ENCODE assay signal across 9 cellular contexts in the genomic region with DNA sequence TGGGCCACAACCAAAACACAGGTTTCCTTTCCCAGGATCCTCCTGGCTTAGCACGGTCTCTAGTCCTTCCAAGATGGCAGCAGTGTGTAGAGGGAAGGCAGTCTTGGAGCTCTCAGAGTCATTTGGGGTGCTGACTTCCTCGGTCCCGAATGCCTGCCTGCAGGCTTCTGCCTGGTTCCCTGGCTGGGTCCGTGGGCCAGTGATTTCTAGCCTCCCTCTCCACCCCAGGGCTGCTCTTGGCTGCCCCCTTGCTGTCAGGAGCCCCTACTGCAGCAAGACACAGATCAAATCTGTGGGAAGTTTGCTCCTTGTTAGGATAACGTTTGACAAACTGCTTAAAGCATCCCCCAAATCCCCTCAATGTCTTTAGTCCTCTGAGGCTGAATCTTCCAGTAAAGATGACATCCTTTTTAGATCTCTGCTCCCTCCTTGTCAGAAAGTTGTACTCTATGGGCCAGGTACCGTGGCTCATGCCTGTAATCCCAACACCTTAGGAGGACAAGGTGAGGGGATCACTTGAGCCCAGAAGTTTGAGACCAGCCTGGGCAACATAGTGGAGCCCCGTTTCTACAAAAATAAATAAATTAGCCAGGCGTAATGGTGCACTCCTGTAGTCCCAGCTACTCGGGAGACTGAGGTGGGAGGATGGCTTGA.
DNase-seq lines count a peak whose midpoint lies in the region; ATAC-seq and TF ChIP-seq lines count a peak whose summit lies in the region.
"Had no signal": no experiment of that assay in that cellular context is flagged by ENCODE, and none has a peak within 500 bp of the region (broad histone marks: within the 10 kb centered on the region; RNA-seq: fewer than 3 reads in every experiment).

No MANE protein-coding gene starts in this region.

- no peaks in the 10 kb centered on the region for H3K36me3 ChIP-seq in mucosa of descending colon (ENCODE audit: low read depth)

- TF ChIP-seq CTCF in dorsolateral prefrontal cortex (IDR thresholded peaks at IDR 0.05 in 54 of 56, conservative IDR thresholded peaks at IDR 0.05 in 2 of 56; ENCODE audit: low read depth in 1 of 56, partially characterized antibody in 56 of 56) (peak; percentile 52 to 88 (median 78)), mucosa of descending colon (IDR thresholded peaks at IDR 0.05) (peak; percentile 61)

- H3K4me3 Mint-ChIP-seq in stimulated activated naive CD8-positive, alpha-beta T cell treated with anti-CD3 and anti-CD28 coated beads, Interleukin-15, amount 100 ng/mL, for 72 hours = peak overlapping the region in 1 of 2 donors; percentile 49
- H3K4me3 Mint-ChIP-seq: T-helper 1 cell treated with Interleukin-12 subunit alpha and Interleukin-12 subunit beta and Interleukin-4 antibody, amounts not matched to agents 30 μg/mL and 1 μg/mL, for 36 hours had no signal

- H3K9me3 ChIP-seq in mucosa of descending colon = no peaks in the 10 kb centered on the region

- intact Hi-C loops in dorsolateral prefrontal cortex (cut with DNase I) = loop anchor here (10.0 kb wide), 1 partner anchor 542 kb away; a partner anchor contains a TSS
- intact Hi-C loops in mucosa of descending colon (cut with DNase I, micrococcal nuclease) = no loop called here

- ATAC-seq in mucosa of descending colon = peak; percentile 74
- peak; percentile 58 for ATAC-seq in stimulated activated naive CD8-positive, alpha-beta T cell treated with anti-CD3 and anti-CD28 coated beads, Interleukin-15, amount 100 ng/mL, for 72 hours

- in situ Hi-C loops in KBM-7 (cut with MboI; ENCODE audit: low pct_unique_long_range_greater_than_20kb, low sequenced_read_pairs) = no loop called here

- no peak overlapping the region for H3K27ac Mint-ChIP-seq in stimulated activated naive CD8-positive, alpha-beta T cell treated with anti-CD3 and anti-CD28 coated beads, Interleukin-15, amount 100 ng/mL, for 72 hours
- H3K27ac Mint-ChIP-seq: T-helper 1 cell treated with Interleukin-12 subunit alpha and Interleukin-12 subunit beta and Interleukin-4 antibody, amounts not matched to agents 30 μg/mL and 1 μg/mL, for 36 hours had no signal

- H3K27me3 Mint-ChIP-seq in stimulated activated naive CD8-positive, alpha-beta T cell treated with anti-CD3 and anti-CD28 coated beads, Interleukin-15, amount 100 ng/mL, for 72 hours = peaks cover 30% of the 10 kb centered on the region

- H3K27ac ChIP-seq in dorsolateral prefrontal cortex = no peak overlapping the region

- H3K4me3 ChIP-seq in dorsolateral prefrontal cortex (no peak overlapping the region), mucosa of descending colon (no peak overlapping the region)

- DNase-seq in DMS 273 treated with DMSO at 0.1 percent for 48 hours (lab: John Stamatoyannopoulos, UW) (peak; percentile 95), KBM-7 (peak; percentile 50), dorsolateral prefrontal cortex (peak in 2 of 10 donors; percentile 38 to 59), mucosa of descending colon (peak in 2 of 3 donors; percentile 30 to 50), OCI-M2 (lab: John Stamatoyannopoulos, UW; ENCODE audit: unreplicated experiment) (no peak), NCI-H2171 (lab: John Stamatoyannopoulos, UW) (no peak)
- peak; percentile 31 to 33 for DNase-seq in activated CD4-positive, alpha-beta T cell treated with anti-CD3 and anti-CD28 coated beads for 24 hours (ENCODE audit: low read depth in 2 of 2)
- peak; percentile 49 to 56 for DNase-seq in stimulated activated naive CD8-positive, alpha-beta T cell treated with anti-CD3 and anti-CD28 coated beads, Interleukin-15, amount 100 ng/mL, for 72 hours

- H3K27me3 ChIP-seq in dorsolateral prefrontal cortex = no peaks in the 10 kb centered on the region

- peaks cover 0 to 7% of the 10 kb centered on the region in 2 donors for H3K9me3 Mint-ChIP-seq in stimulated activated naive CD8-positive, alpha-beta T cell treated with anti-CD3 and anti-CD28 coated beads, Interleukin-15, amount 100 ng/mL, for 72 hours

- H3K4me1 Mint-ChIP-seq in stimulated activated naive CD8-positive, alpha-beta T cell treated with anti-CD3 and anti-CD28 coated beads, Interleukin-15, amount 100 ng/mL, for 72 hours = peaks cover 22% of the 10 kb centered on the region

- no peaks in the 10 kb centered on the region for H3K4me1 ChIP-seq in mucosa of descending colon (ENCODE audit: low read depth)

Comparison
In these comparisons a context has a peak if more than half of its experiments do, and no peak if none do; other contexts are left out.
1. DNase-seq: peak in DMS 273 treated with DMSO at 0.1 percent for 48 hours (single experiment), KBM-7 (single experiment), activated CD4-positive, alpha-beta T cell treated with anti-CD3 and anti-CD28 coated beads for 24 hours (2 of 2), mucosa of descending colon (2 of 3) and stimulated activated naive CD8-positive, alpha-beta T cell treated with anti-CD3 and anti-CD28 coated beads, Interleukin-15, amount 100 ng/mL, for 72 hours (2 of 2); none in OCI-M2 (single experiment) and NCI-H2171 (single experiment).
2. intact Hi-C loops: an anchor here in dorsolateral prefrontal cortex (10.0 kb wide); none called in mucosa of descending colon.